1 cellular context compared by ENCODE assay signal in genomic region chr6:28336284-28337024, GRCh38.
TF ChIP-seq lines count a peak whose summit lies in the region.

No MANE protein-coding gene starts in this region.

TF ChIP-seq in HepG2, 621 proteins besides CTCF, POLR2A, EP300 and RAD21 (continued from another document and continues in another):
- no peak for TF ChIP-seq HMGXB3 (CRISPR knock-in tag; IDR thresholded peaks at IDR 0.05; ENCODE audit: borderline replicate concordance)
- TF ChIP-seq SMAD9 (CRISPR knock-in tag; IDR thresholded peaks at IDR 0.05) = 0 out of 2 replicates have a peak, but pooled peaks have one; percentile 29
- no peak for TF ChIP-seq MZF1 (CRISPR knock-in tag; IDR thresholded peaks at IDR 0.05; ENCODE audit: borderline replicate concordance)
- no peak for TF ChIP-seq GLMP (CRISPR knock-in tag; IDR thresholded peaks at IDR 0.05; ENCODE audit: borderline replicate concordance)
- TF ChIP-seq NR2F6 (IDR thresholded peaks at IDR 0.05) = no peak
- TF ChIP-seq NR2F6 (CRISPR knock-in tag; IDR thresholded peaks at IDR 0.05) = no peak
- no peak for TF ChIP-seq TRIM24 (CRISPR knock-in tag; IDR thresholded peaks at IDR 0.05)
- no peak for TF ChIP-seq ATF6 (CRISPR knock-in tag; conservative IDR thresholded peaks at IDR 0.05)
- no peak for TF ChIP-seq XRCC5 (optimal IDR thresholded peaks at IDR 0.05; ENCODE audit: low read length)
- TF ChIP-seq ZNF543 (CRISPR knock-in tag; IDR thresholded peaks at IDR 0.05) = no peak
- no peak for TF ChIP-seq ZNF484 (CRISPR knock-in tag; IDR thresholded peaks at IDR 0.05; ENCODE audit: borderline replicate concordance, low read depth)
- no peak for TF ChIP-seq ZNF136 (CRISPR knock-in tag; IDR thresholded peaks at IDR 0.05; ENCODE audit: low read depth)
- TF ChIP-seq ZNF644 (CRISPR knock-in tag; IDR thresholded peaks at IDR 0.05; ENCODE audit: low read depth) = no peak
- no peak for TF ChIP-seq ZNF3 (CRISPR knock-in tag; IDR thresholded peaks at IDR 0.05)
- no peak for TF ChIP-seq KMT2B (CRISPR knock-in tag; IDR thresholded peaks at IDR 0.05)
- TF ChIP-seq HOXA9 (CRISPR knock-in tag; IDR thresholded peaks at IDR 0.05; ENCODE audit: borderline replicate concordance) = no peak
- no peak for TF ChIP-seq ETV5 (CRISPR knock-in tag; IDR thresholded peaks at IDR 0.05; ENCODE audit: borderline replicate concordance)
- no peak for TF ChIP-seq ELF3 (CRISPR knock-in tag; IDR thresholded peaks at IDR 0.05)
- no peak for TF ChIP-seq PTBP1 (IDR thresholded peaks at IDR 0.05; ENCODE audit: low read depth, low read length, poor library complexity, severe bottlenecking)
- 0 out of 2 replicates have a peak, but pooled peaks have one; percentile 3 for TF ChIP-seq ZNF816 (CRISPR knock-in tag; IDR thresholded peaks at IDR 0.05; ENCODE audit: borderline replicate concordance)
- TF ChIP-seq SUZ12 (IDR thresholded peaks at IDR 0.05; ENCODE audit: low read depth, low read length) = no peak
- no peak for TF ChIP-seq ZNF30 (CRISPR knock-in tag; IDR thresholded peaks at IDR 0.05)
- TF ChIP-seq ZNF646 (CRISPR knock-in tag; IDR thresholded peaks at IDR 0.05) = no peak
- no peak for TF ChIP-seq ZNF160 (CRISPR knock-in tag; IDR thresholded peaks at IDR 0.05)
- TF ChIP-seq FOXP4 (CRISPR knock-in tag; IDR thresholded peaks at IDR 0.05) = no peak
- TF ChIP-seq CSRNP2 (CRISPR knock-in tag; conservative IDR thresholded peaks at IDR 0.05; ENCODE audit: low read depth) = no peak
- no peak for TF ChIP-seq TGIF2 (CRISPR knock-in tag; IDR thresholded peaks at IDR 0.05)
- no peak for TF ChIP-seq THYN1 (CRISPR knock-in tag; IDR thresholded peaks at IDR 0.05; ENCODE audit: borderline replicate concordance, low read depth)
- TF ChIP-seq ZBTB20 (CRISPR knock-in tag; IDR thresholded peaks at IDR 0.05; ENCODE audit: borderline replicate concordance, low read depth) = peak; percentile 17; the same call in 1 of the 2 replicates
- no peak for TF ChIP-seq ZNF850 (CRISPR knock-in tag; conservative IDR thresholded peaks at IDR 0.05)
- TF ChIP-seq ISX (CRISPR knock-in tag; conservative IDR thresholded peaks at IDR 0.05) = no peak
- TF ChIP-seq KAT2B (IDR thresholded peaks at IDR 0.05; ENCODE audit: borderline replicate concordance, low read depth, low read length) = no peak
- no peak for TF ChIP-seq NR2C2 (CRISPR knock-in tag; IDR thresholded peaks at IDR 0.05; ENCODE audit: borderline replicate concordance)
- no peak for TF ChIP-seq CENPX (CRISPR knock-in tag; IDR thresholded peaks at IDR 0.05)
- no peak for TF ChIP-seq EZH2 (conservative IDR thresholded peaks at IDR 0.05; ENCODE audit: low read depth, low read length)
- no peak; the same call in 1 of the 2 replicates for TF ChIP-seq ATF7-NPFF (CRISPR knock-in tag; IDR thresholded peaks at IDR 0.05; ENCODE audit: low read depth)
- no peak for TF ChIP-seq ZNF10 (CRISPR knock-in tag; IDR thresholded peaks at IDR 0.05; ENCODE audit: borderline replicate concordance, low read depth)
- no peak; the same call in 1 of the 2 replicates for TF ChIP-seq AKNA (CRISPR knock-in tag; IDR thresholded peaks at IDR 0.05; ENCODE audit: borderline replicate concordance)
